Comparison of ENCODE assay signal across 10 cellular contexts in the genomic region with DNA sequence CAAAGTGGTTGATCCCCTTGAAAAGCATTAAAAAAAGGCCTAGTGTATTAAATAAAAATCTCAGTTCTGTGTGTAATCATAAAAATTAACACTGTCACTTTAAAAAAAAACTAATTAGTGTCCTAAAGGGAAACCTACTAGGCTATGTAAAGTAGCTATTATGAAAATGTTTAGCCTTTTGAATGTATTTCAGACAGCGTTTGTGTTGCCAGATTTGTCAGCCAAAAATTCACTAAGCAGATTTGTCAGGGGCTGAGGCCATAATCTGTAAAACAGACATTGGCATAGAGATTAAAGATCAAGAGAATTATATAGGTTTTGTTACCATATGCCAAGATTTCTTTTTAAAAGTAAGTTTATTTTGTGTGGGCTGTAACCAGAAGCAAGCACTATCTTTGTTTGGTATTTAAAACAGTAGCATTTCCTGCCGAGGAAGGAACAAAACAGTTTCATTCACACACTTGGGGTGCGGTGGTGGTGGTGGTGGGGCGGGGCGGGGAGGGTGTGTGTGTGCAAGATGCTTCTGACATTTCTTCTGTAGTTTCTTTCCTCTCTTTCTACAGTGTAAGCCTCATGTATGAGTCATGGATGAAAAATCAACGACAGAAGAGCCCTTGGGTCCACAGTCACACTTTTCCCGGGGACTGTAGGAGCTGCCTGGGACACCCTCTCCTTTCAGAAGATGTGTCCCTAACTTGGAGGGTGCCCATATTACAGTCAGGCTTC.
DNase-seq lines count a peak whose midpoint lies in the region; ATAC-seq and TF ChIP-seq lines count a peak whose summit lies in the region.
"Had no signal": no experiment of that assay in that cellular context is flagged by ENCODE, and none has a peak within 500 bp of the region (broad histone marks: within the 10 kb centered on the region; RNA-seq: fewer than 3 reads in every experiment).

No MANE protein-coding gene starts in this region.

- H3K4me3 ChIP-seq in AG10803 (ENCODE audit: low read length) (no peak overlapping the region), epithelial cell of esophagus (ENCODE audit: low read length) (no peak overlapping the region), OCI-LY7 (ENCODE audit: low read depth, low read length, poor library complexity, severe bottlenecking) (no peak overlapping the region), coronary artery (no peak overlapping the region)
- H3K4me3 ChIP-seq: prostate gland had no signal

- no peaks in the 10 kb centered on the region for H4K20me1 ChIP-seq in OCI-LY7 (ENCODE audit: insufficient read depth, low read length)

- H3K27ac ChIP-seq in OCI-LY7 (ENCODE audit: low read depth, low read length, poor library complexity, severe bottlenecking) (no peak overlapping the region), coronary artery (no peak overlapping the region)
- H3K27ac ChIP-seq: prostate gland had no signal

- ATAC-seq in GM21526 (IDR thresholded peaks at IDR 0.05; ENCODE audit: low FRiP score, unreplicated experiment) (peak; percentile 66), HG03571 (IDR thresholded peaks at IDR 0.05; ENCODE audit: unreplicated experiment) (no peak)

- peak; percentile 4 for DNase-seq in AG10803 (ENCODE audit: low read depth)
- peak; percentile 84 for DNase-seq in NCI-H82 (lab: John Stamatoyannopoulos, UW)
- DNase-seq in epithelial cell of esophagus (ENCODE audit: low read depth) = peak; percentile 71
- DNase-seq in OCI-LY7 (ENCODE audit: low spot score) = no peak
- no peak for DNase-seq in coronary artery (ENCODE audit: low spot score)
- DNase-seq in NCI-H2107 (lab: John Stamatoyannopoulos, UW) = no peak
- DNase-seq: activated CD4-positive, alpha-beta T cell treated with anti-CD3 and anti-CD28 coated beads for 1 hour had no signal

- no peaks in the 10 kb centered on the region for H3K4me1 ChIP-seq in OCI-LY7 (ENCODE audit: insufficient read depth, low read length, poor library complexity, severe bottlenecking)
- H3K4me1 ChIP-seq: prostate gland had no signal

- H3K4me2 ChIP-seq in OCI-LY7 (ENCODE audit: low read length) = no peak overlapping the region

- BruUV-seq in OCI-LY7 (replicated peaks; lab: Mats Ljungman, UMichigan) = no TSS peak

- H2AFZ ChIP-seq in OCI-LY7 (ENCODE audit: low read length) = no peak overlapping the region

- POLR2A ChIA-PET in OCI-LY7 (lab: Charles Lee) = no interaction called here

- H3K9me2 ChIP-seq in OCI-LY7 (ENCODE audit: insufficient read depth, low read length) = no peaks in the 10 kb centered on the region

- H3K79me2 ChIP-seq in OCI-LY7 (ENCODE audit: insufficient read depth, low read depth, low read length) = no peaks in the 10 kb centered on the region

- no peaks in the 10 kb centered on the region for H3K9me3 ChIP-seq in OCI-LY7 (ENCODE audit: low read length)
- H3K9me3 ChIP-seq: prostate gland had no signal

- CTCF ChIA-PET in OCI-LY7 (lab: Charles Lee; ENCODE audit: unreplicated experiment) = no interaction called here

- no peaks in the 10 kb centered on the region for H3K36me3 ChIP-seq in OCI-LY7 (ENCODE audit: insufficient read depth, low read length)
- H3K36me3 ChIP-seq: prostate gland had no signal

- intact Hi-C loops in OCI-LY7 (cut with micrococcal nuclease; ENCODE audit: unreplicated experiment) = no loop called here

- TF ChIP-seq CTCF in AG10803 (conservative IDR thresholded peaks at IDR 0.05; ENCODE audit: low read length) (no peak), epithelial cell of esophagus (IDR thresholded peaks at IDR 0.05; ENCODE audit: insufficient read depth, low read depth, low read length, missing control alignments) (no peak), OCI-LY7 (conservative IDR thresholded peaks at IDR 0.05; ENCODE audit: low read length) (no peak), coronary artery (IDR thresholded peaks at IDR 0.05) (no peak)

Comparison
In these comparisons a context has a peak if more than half of its experiments do, and no peak if none do; other contexts are left out.
1. DNase-seq: peak in AG10803 (single experiment), NCI-H82 (single experiment) and epithelial cell of esophagus (single experiment); none in OCI-LY7 (single experiment), coronary artery (single experiment) and NCI-H2107 (single experiment).